ENCODE assay signal across 9 cellular contexts in genomic region chr17:40190197-40191021, GRCh38. TPM values are rescaled to one million over a fixed set of nuclear protein-coding genes. Genes with fewer than 3 reads are reported as not detected.
A peak's percentile ranks its signal among the peaks of the same experiment; 100 is the strongest.
DNase-seq lines count a peak whose midpoint lies in the region; ATAC-seq lines count a peak whose summit lies in the region.
"Had no signal": no experiment of that assay in that cellular context is flagged by ENCODE, and none has a peak within 500 bp of the region (broad histone marks: within the 10 kb centered on the region; RNA-seq: fewer than 3 reads in every experiment).

No MANE protein-coding gene starts in this region.

- no peaks in the 10 kb centered on the region for H3K36me3 Mint-ChIP-seq in activated naive CD8-positive, alpha-beta T cell treated with anti-CD3 and anti-CD28 coated beads for 36 hours

- DNase-seq in NCI-H345 (lab: John Stamatoyannopoulos, UW) = peak; percentile 72
- DNase-seq in activated naive CD8-positive, alpha-beta T cell treated with anti-CD3 and anti-CD28 coated beads for 36 hours = peak; percentile 47
- peak; percentile 58 for DNase-seq in left kidney (ENCODE audit: low read depth, low spot score)
- DNase-seq in RKO (ENCODE audit: low spot score) = no peak
- DNase-seq in cerebellum (ENCODE audit: low spot score) = no peak
- no peak for DNase-seq in superior temporal gyrus (ENCODE audit: extremely low spot score)

- no peaks in the 10 kb centered on the region for H3K9me3 ChIP-seq in ES-I3 (ENCODE audit: control insufficient read depth, insufficient read depth, low read length)
- H3K9me3 ChIP-seq: SJSA1 had no signal

- peaks cover 15% of the 10 kb centered on the region for H3K4me1 ChIP-seq in ES-I3 (ENCODE audit: insufficient read depth, low read length)

- peaks cover 11% of the 10 kb centered on the region for H3K4me1 Mint-ChIP-seq in activated naive CD8-positive, alpha-beta T cell treated with anti-CD3 and anti-CD28 coated beads for 36 hours

- peak overlapping the region; percentile 90 for H3K4me3 Mint-ChIP-seq in activated naive CD8-positive, alpha-beta T cell treated with anti-CD3 and anti-CD28 coated beads for 36 hours

- H3K27ac Mint-ChIP-seq in activated naive CD8-positive, alpha-beta T cell treated with anti-CD3 and anti-CD28 coated beads for 36 hours = no peak overlapping the region

- H3K9me3 Mint-ChIP-seq in activated naive CD8-positive, alpha-beta T cell treated with anti-CD3 and anti-CD28 coated beads for 36 hours = no peaks in the 10 kb centered on the region

- H3K9ac ChIP-seq in ES-I3 (ENCODE audit: low read depth, low read length) = peak overlapping the region; percentile 69; the same call in 1 of the 2 replicates

- no peaks in the 10 kb centered on the region for H3K27me3 Mint-ChIP-seq in activated naive CD8-positive, alpha-beta T cell treated with anti-CD3 and anti-CD28 coated beads for 36 hours

- ATAC-seq in HG03039 (IDR thresholded peaks at IDR 0.05; ENCODE audit: unreplicated experiment) = no peak

- no peaks in the 10 kb centered on the region; the same call in 1 of the 2 replicates for H3K36me3 ChIP-seq in ES-I3 (ENCODE audit: insufficient read depth, low read length)
- H3K36me3 ChIP-seq: SJSA1 had no signal

RNA-seq across cellular contexts. Expression of gene RAPGEFL1, which starts 13.1 kb away (rescaled TPM):
- 1 to 10 TPM; 4.3 to 5.1 TPM for total RNA-seq in activated naive CD8-positive, alpha-beta T cell treated with anti-CD3 and anti-CD28 coated beads for 36 hours
- 15.3 TPM for total RNA-seq in cerebellum

RNA-seq across cellular contexts. Expression of gene WIPF2, which starts 28.7 kb away (rescaled TPM):
- 10 to 100 TPM; 15.7 to 17.4 TPM for total RNA-seq in activated naive CD8-positive, alpha-beta T cell treated with anti-CD3 and anti-CD28 coated beads for 36 hours
- 14.3 TPM for total RNA-seq in cerebellum

RNA-seq across cellular contexts. Expression of gene CASC3, which starts 50.1 kb away (rescaled TPM):
- total RNA-seq in activated naive CD8-positive, alpha-beta T cell treated with anti-CD3 and anti-CD28 coated beads for 36 hours = 10 to 100 TPM; 74.5 to 77.0 TPM
- 58.4 TPM for total RNA-seq in cerebellum

Comparison
In these comparisons a context has a peak if more than half of its experiments do, and no peak if none do; other contexts are left out.
1. DNase-seq: peak in NCI-H345 (single experiment), activated naive CD8-positive, alpha-beta T cell treated with anti-CD3 and anti-CD28 coated beads for 36 hours (single experiment) and left kidney (single experiment); none in RKO (single experiment), cerebellum (single experiment) and superior temporal gyrus (single experiment).